8 cellular contexts compared by ENCODE assay signal in the genomic region with DNA sequence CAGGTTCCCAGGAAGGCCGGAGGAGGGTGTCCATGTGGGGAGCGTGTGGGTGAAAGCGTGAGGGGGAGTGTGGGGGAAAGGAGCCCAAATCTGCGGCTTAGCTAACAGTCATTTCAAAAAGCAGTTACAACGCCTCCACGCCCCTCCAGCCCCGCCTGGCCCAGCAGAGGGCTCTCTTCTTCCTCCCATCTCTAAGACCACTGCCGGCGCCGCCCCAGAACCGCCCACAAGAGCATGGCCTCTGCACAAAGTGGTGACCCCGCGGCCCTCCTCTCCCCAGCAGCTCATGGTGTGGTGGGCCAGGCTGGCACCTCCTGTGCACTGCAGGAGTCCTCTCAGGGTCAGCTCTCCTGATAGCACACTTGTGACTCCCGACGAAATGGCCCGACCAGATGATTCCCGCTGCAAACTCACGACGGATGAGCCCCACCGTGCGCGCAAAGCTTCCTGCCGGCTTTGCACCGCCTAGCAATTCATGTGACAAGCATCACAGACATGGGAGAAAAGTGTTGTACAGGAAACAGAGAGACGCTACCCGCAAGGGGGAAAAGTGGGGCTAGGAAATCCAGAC. TPM values are rescaled to one million over a fixed set of nuclear protein-coding genes. Genes with fewer than 3 reads are reported as not detected.
A peak's percentile ranks its signal among the peaks of the same experiment; 100 is the strongest.
DNase-seq lines count a peak whose midpoint lies in the region; ATAC-seq, FAIRE-seq and TF ChIP-seq lines count a peak whose summit lies in the region.

No MANE protein-coding gene starts in this region.

- no peak overlapping the region for H3K9ac ChIP-seq in endothelial cell of umbilical vein (replicated peaks; ENCODE audit: extremely low read depth, insufficient read depth, low read length)

- DNase-seq in AG04450 (ENCODE audit: low read depth, low spot score) (no peak), NCI-H82 (lab: John Stamatoyannopoulos, UW) (peak; percentile 87), endothelial cell of umbilical vein (ENCODE audit: low read depth, low spot score) (peak; percentile 64)
- peak; percentile 50 for DNase-seq in activated CD8-positive, alpha-beta memory T cell treated with anti-CD3 and anti-CD28 coated beads, Interleukin-2, amount 50 U/mL, for 1 hour (ENCODE audit: extremely low read depth)
- DNase-seq in stimulated activated CD8-positive, alpha-beta memory T cell treated with anti-CD3 and anti-CD28 coated beads, Interleukin-2, amount 100 ng/mL, for 1 hour (ENCODE audit: low read depth in 2 of 2) = peak; percentile 70 to 78

- no peaks in the 10 kb centered on the region for H4K20me1 ChIP-seq in endothelial cell of umbilical vein (replicated peaks; ENCODE audit: control insufficient read depth, extremely low read depth, insufficient read depth, low read length)

- peak overlapping the region; percentile 72 for H3K4me2 ChIP-seq in endothelial cell of umbilical vein (ENCODE audit: insufficient read depth, low read length)

- peak overlapping the region; percentile 67 for H3K4me3 ChIP-seq in AG04450 (ENCODE audit: low read depth, low read length)
- peak overlapping the region; percentile 27 to 47 (median 34) for H3K4me3 ChIP-seq in endothelial cell of umbilical vein (replicated peaks in 1 of 3; ENCODE audit: insufficient read depth in 1 of 3, low read depth in 1 of 3, low read length in 3 of 3)
- peak overlapping the region; percentile 50 for H3K4me3 ChIP-seq in mononuclear cell (ENCODE audit: low read length)

- CTCF ChIA-PET in AG04450 (lab: Charles Lee) (interaction anchor here (0.6 to 8.0 kb wide), 21 partner anchors 9 to 181 kb away, joined by 3 to 160 read pairs (median 6); no protein-coding TSS in a partner anchor), endothelial cell of umbilical vein (lab: Charles Lee) (interaction anchor here (0.6 to 2.4 kb wide), 32 partner anchors 9 to 547 kb away, joined by 3 to 137 read pairs (median 4); a partner anchor contains a TSS)

- ATAC-seq in GM18861 (IDR thresholded peaks at IDR 0.05; ENCODE audit: unreplicated experiment) (peak; percentile 93), HG03064 (IDR thresholded peaks at IDR 0.05; ENCODE audit: low read depth, unreplicated experiment) (peak; percentile 99)

- H3K4me1 ChIP-seq in endothelial cell of umbilical vein (ENCODE audit: control insufficient read depth, extremely low read depth, insufficient read depth, low read length) (peaks cover 7% of the 10 kb centered on the region), mononuclear cell (ENCODE audit: insufficient read depth, low read length) (peaks cover 13% of the 10 kb centered on the region)

- POLR2A ChIA-PET in AG04450 (lab: Yijun Ruan, JAX) = interaction anchor here (1.2 kb wide), 1 partner anchor 119 kb away, joined by 5 read pairs; no protein-coding TSS in a partner anchor
- POLR2A ChIA-PET in endothelial cell of umbilical vein (lab: Charles Lee) = no interaction called here

- H3K27ac ChIP-seq in AG04450 (ENCODE audit: low read depth, low read length) (no peak overlapping the region), endothelial cell of umbilical vein (ENCODE audit: insufficient read depth, low read depth, low read length) (no peak overlapping the region)

- no peaks in the 10 kb centered on the region for H3K36me3 ChIP-seq in endothelial cell of umbilical vein (ENCODE audit: control insufficient read depth in 2 of 2, extremely low read depth in 1 of 2, insufficient read depth in 2 of 2, low read length in 2 of 2)

- no peaks in the 10 kb centered on the region for H3K9me3 ChIP-seq in AG04450 (ENCODE audit: control insufficient read depth, insufficient read depth, low read length)
- H3K9me3 ChIP-seq in endothelial cell of umbilical vein (replicated peaks; ENCODE audit: control insufficient read depth, insufficient read depth, low read length) = no peaks in the 10 kb centered on the region
- H3K9me3 ChIP-seq in mononuclear cell (ENCODE audit: low read depth, low read length) = no peaks in the 10 kb centered on the region

- peak; percentile 61 for FAIRE-seq in endothelial cell of umbilical vein (lab: Jason Lieb, UNC)

- no peaks in the 10 kb centered on the region for H3K9me1 ChIP-seq in endothelial cell of umbilical vein (replicated peaks; ENCODE audit: control insufficient read depth, extremely low read depth, insufficient read depth, low read length)

- BruUV-seq in endothelial cell of umbilical vein (replicated peaks; lab: Mats Ljungman, UMichigan) = no TSS peak

- no peaks in the 10 kb centered on the region for H3K79me2 ChIP-seq in endothelial cell of umbilical vein (ENCODE audit: control insufficient read depth, insufficient read depth, low read length)

- no peak for TF ChIP-seq POLR2A in endothelial cell of umbilical vein (IDR thresholded peaks at IDR 0.05; ENCODE audit: low read depth, low read length)

- H2AFZ ChIP-seq in endothelial cell of umbilical vein (ENCODE audit: low read depth, low read length) = peak overlapping the region; percentile 98

- dilution Hi-C loops in endothelial cell of umbilical vein (cut with MboI; ENCODE audit: extremely low pct_ligation_motif_present, low sequenced_read_pairs) = no loop called here

- peak; percentile 77 for TF ChIP-seq CTCF in AG04450 (IDR thresholded peaks at IDR 0.05; ENCODE audit: low read depth, low read length)
- TF ChIP-seq CTCF in endothelial cell of umbilical vein (IDR thresholded peaks at IDR 0.05; ENCODE audit: extremely low read depth in 1 of 2, insufficient read depth in 1 of 2, low read depth in 1 of 2, low read length in 2 of 2) = peak; percentile 70 to 78

- intact Hi-C loops in endothelial cell of umbilical vein (cut with micrococcal nuclease) = loop anchor here (1.0 kb wide), 6 partner anchors 13 to 162 kb away; a partner anchor contains a TSS

- H3K27me3 ChIP-seq in AG04450 (ENCODE audit: control insufficient read depth, insufficient read depth, low read length) (no peaks in the 10 kb centered on the region), endothelial cell of umbilical vein (ENCODE audit: control insufficient read depth in 2 of 2, insufficient read depth in 2 of 2, low read length in 2 of 2) (no peaks in the 10 kb centered on the region), mononuclear cell (ENCODE audit: insufficient read depth, low read length) (no peaks in the 10 kb centered on the region)

TF ChIP-seq in endothelial cell of umbilical vein, 7 proteins besides CTCF, POLR2A, EP300 and RAD21 (continues in another document):
- TF ChIP-seq FOS (IDR thresholded peaks at IDR 0.05; ENCODE audit: borderline replicate concordance, insufficient read depth, low read length) = no peak
- no peak for TF ChIP-seq GATA2 (IDR thresholded peaks at IDR 0.05; ENCODE audit: insufficient read depth, insufficient read length, low read depth, low read length)
- TF ChIP-seq, protein P1, sequence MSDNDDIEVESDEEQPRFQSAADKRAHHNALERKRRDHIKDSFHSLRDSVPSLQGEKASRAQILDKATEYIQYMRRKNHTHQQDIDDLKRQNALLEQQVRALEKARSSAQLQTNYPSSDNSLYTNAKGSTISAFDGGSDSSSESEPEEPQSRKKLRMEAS (IDR thresholded peaks at IDR 0.05; ENCODE audit: insufficient read depth, insufficient read length) = no peak

RNA-seq across cellular contexts. Expression of a gene that starts 12.4 kb away (rescaled TPM):
- 20.0 and 27.9 TPM in 2 replicates for polyA plus RNA-seq in AG04450 (2011; rRNA removed)
- polyA minus RNA-seq in AG04450 (2011; rRNA and poly(A)+ RNA removed) = 25.1 and 26.3 TPM in 2 replicates
- total RNA-seq in endothelial cell of umbilical vein = 45.0 and 49.7 TPM in 2 replicates
- 18.1 and 21.4 TPM in 2 replicates for polyA plus RNA-seq in endothelial cell of umbilical vein
- polyA plus RNA-seq in endothelial cell of umbilical vein (2011; cell fraction: cytosol; rRNA removed) = 17.4 and 17.9 TPM in 2 replicates
- 27.3 and 46.3 TPM in 2 replicates for polyA plus RNA-seq in endothelial cell of umbilical vein (2011; cell fraction: nucleus; rRNA removed)
- polyA plus RNA-seq in endothelial cell of umbilical vein (2012) = 19.3 and 30.9 TPM in 2 replicates
- 37.9 and 40.1 TPM in 2 replicates for polyA minus RNA-seq in endothelial cell of umbilical vein
- polyA minus RNA-seq in endothelial cell of umbilical vein (2011; cell fraction: cytosol; rRNA and poly(A)+ RNA removed) = 21.1 TPM
- polyA minus RNA-seq in endothelial cell of umbilical vein (2011; cell fraction: nucleus; rRNA and poly(A)+ RNA removed) = 32.8 and 43.9 TPM in 2 replicates
- total RNA-seq in mononuclear cell = 45.7 TPM

RNA-seq across cellular contexts. Expression of a gene that starts 37.1 kb away (rescaled TPM):
- not detected in 2 replicates for polyA plus RNA-seq in AG04450 (2011; rRNA removed)
- polyA minus RNA-seq in AG04450 (2011; rRNA and poly(A)+ RNA removed) = not detected in 2 replicates
- not detected in 2 replicates for total RNA-seq in endothelial cell of umbilical vein
- not detected in 2 replicates for polyA plus RNA-seq in endothelial cell of umbilical vein
- not detected in 2 replicates for polyA plus RNA-seq in endothelial cell of umbilical vein (2011; cell fraction: cytosol; rRNA removed)
- polyA plus RNA-seq in endothelial cell of umbilical vein (2011; cell fraction: nucleus; rRNA removed) = not detected in 2 replicates
- polyA plus RNA-seq in endothelial cell of umbilical vein (2012) = not detected in 2 replicates
- not detected in 2 replicates for polyA minus RNA-seq in endothelial cell of umbilical vein
- not detected for polyA minus RNA-seq in endothelial cell of umbilical vein (2011; cell fraction: cytosol; rRNA and poly(A)+ RNA removed)
- polyA minus RNA-seq in endothelial cell of umbilical vein (2011; cell fraction: nucleus; rRNA and poly(A)+ RNA removed) = not detected in 2 replicates
- total RNA-seq in mononuclear cell = 0.10 TPM

RNA-seq across cellular contexts. Expression of a gene that starts 43.5 kb away (rescaled TPM):
- polyA plus RNA-seq in AG04450 (2011; rRNA removed) (not detected in 2 replicates), endothelial cell of umbilical vein (not detected in 2 replicates)
- not detected in 2 replicates for polyA minus RNA-seq in AG04450 (2011; rRNA and poly(A)+ RNA removed)
- total RNA-seq in endothelial cell of umbilical vein (not detected in 2 replicates), mononuclear cell (not detected)
- polyA plus RNA-seq in endothelial cell of umbilical vein (2011; cell fraction: cytosol; rRNA removed) = 0.04 and 0.14 TPM in 2 replicates
- not detected in 2 replicates for polyA plus RNA-seq in endothelial cell of umbilical vein (2011; cell fraction: nucleus; rRNA removed)
- not detected in 2 replicates for polyA plus RNA-seq in endothelial cell of umbilical vein (2012)
- not detected in 2 replicates for polyA minus RNA-seq in endothelial cell of umbilical vein
- not detected for polyA minus RNA-seq in endothelial cell of umbilical vein (2011; cell fraction: cytosol; rRNA and poly(A)+ RNA removed)
- polyA minus RNA-seq in endothelial cell of umbilical vein (2011; cell fraction: nucleus; rRNA and poly(A)+ RNA removed) = not detected in 2 replicates

RNA-seq across cellular contexts. Expression of a gene that starts 43.6 kb away (rescaled TPM):
- 0.01 TPM in 2 replicates for polyA plus RNA-seq in AG04450 (2011; rRNA removed)
- not detected in 2 replicates for polyA minus RNA-seq in AG04450 (2011; rRNA and poly(A)+ RNA removed)
- total RNA-seq in endothelial cell of umbilical vein = 3.0 and 5.9 TPM in 2 replicates
- polyA plus RNA-seq in endothelial cell of umbilical vein = 4.1 and 7.9 TPM in 2 replicates
- polyA plus RNA-seq in endothelial cell of umbilical vein (2011; cell fraction: cytosol; rRNA removed) = 2.2 and 2.3 TPM in 2 replicates
- polyA plus RNA-seq in endothelial cell of umbilical vein (2011; cell fraction: nucleus; rRNA removed) = 14.6 and 19.5 TPM in 2 replicates
- 1.2 and 3.5 TPM in 2 replicates for polyA plus RNA-seq in endothelial cell of umbilical vein (2012)
- 13.1 and 15.4 TPM in 2 replicates for polyA minus RNA-seq in endothelial cell of umbilical vein
- not detected for polyA minus RNA-seq in endothelial cell of umbilical vein (2011; cell fraction: cytosol; rRNA and poly(A)+ RNA removed)
- polyA minus RNA-seq in endothelial cell of umbilical vein (2011; cell fraction: nucleus; rRNA and poly(A)+ RNA removed) = 15.9 and 17.2 TPM in 2 replicates
- total RNA-seq in mononuclear cell = under 0.01 TPM
